8 cellular contexts compared by ENCODE assay signal in genomic region chr14:37595809-37596595, GRCh38. TPM values are rescaled to one million over a fixed set of nuclear protein-coding genes. Genes with fewer than 3 reads are reported as not detected.
DNase-seq lines count a peak whose midpoint lies in the region; ATAC-seq and TF ChIP-seq lines count a peak whose summit lies in the region.

No MANE protein-coding gene starts in this region.

- CTCF ChIA-PET in HEK293T (lab: Yijun Ruan, JAX) = interaction anchor here (0.6 kb wide), 2 partner anchors 341 to 1222 kb away, joined by 3 to 4 read pairs; no protein-coding TSS in a partner anchor

- H3K4me1 ChIP-seq in testis = peaks cover 11% of the 10 kb centered on the region

- intact Hi-C loops in natural killer cell (cut with micrococcal nuclease) (no loop called here), testis (cut with DNase I; ENCODE audit: low total_unique reads) (loop anchor here (10.0 kb wide), 1 partner anchor 341 kb away; no protein-coding TSS in a partner anchor), lower leg skin (cut with DNase I; ENCODE audit: low total_unique reads) (no loop called here)

- H3K36me3 ChIP-seq in testis (ENCODE audit: low read depth, missing control alignments) = no peaks in the 10 kb centered on the region

- peaks cover 6% of the 10 kb centered on the region for H3K4me1 Mint-ChIP-seq in T-helper 2 cell treated with Interferon-gamma antibody and Interleukin-4, amounts not matched to agents 5 μg/mL and 100 μg/mL, for 36 hours (ENCODE audit: low read depth)
- H3K4me1 Mint-ChIP-seq in natural killer cell = peaks cover 0 to 14% of the 10 kb centered on the region in 2 donors

- H3K9me3 ChIP-seq in testis = no peaks in the 10 kb centered on the region

- TF ChIP-seq CTCF in coronary artery (IDR thresholded peaks at IDR 0.05) = no peak
- no peak for TF ChIP-seq CTCF in natural killer cell (IDR thresholded peaks at IDR 0.05)
- TF ChIP-seq CTCF in testis (IDR thresholded peaks at IDR 0.05) = no peak
- no peak for TF ChIP-seq CTCF in lower leg skin (IDR thresholded peaks at IDR 0.05)

- H3K27me3 ChIP-seq in testis = peaks cover 19% of the 10 kb centered on the region

- H3K27ac ChIP-seq in coronary artery (no peak overlapping the region), testis (no peak overlapping the region)

- no peak for TF ChIP-seq POLR2A in testis (IDR thresholded peaks at IDR 0.05)
- no peak for TF ChIP-seq POLR2A in lower leg skin (IDR thresholded peaks at IDR 0.05)

- POLR2A ChIA-PET in HEK293T (lab: Yijun Ruan, JAX) = interaction anchor here (1.8 kb wide), 1 partner anchor 9 kb away, joined by 12 read pairs; no protein-coding TSS in a partner anchor

- H3K4me3 Mint-ChIP-seq in T-helper 2 cell treated with Interferon-gamma antibody and Interleukin-4, amounts not matched to agents 5 μg/mL and 100 μg/mL, for 36 hours = peak overlapping the region; percentile 59
- peak overlapping the region; percentile 53 for H3K4me3 Mint-ChIP-seq in natural killer cell

- H3K9me3 Mint-ChIP-seq in T-helper 2 cell treated with Interferon-gamma antibody and Interleukin-4, amounts not matched to agents 5 μg/mL and 100 μg/mL, for 36 hours = peaks cover 6% of the 10 kb centered on the region
- no peaks in the 10 kb centered on the region for H3K9me3 Mint-ChIP-seq in natural killer cell

- H3K36me3 Mint-ChIP-seq in T-helper 2 cell treated with Interferon-gamma antibody and Interleukin-4, amounts not matched to agents 5 μg/mL and 100 μg/mL, for 36 hours (ENCODE audit: low read depth) = peaks cover 2% of the 10 kb centered on the region
- peaks cover 16% of the 10 kb centered on the region for H3K36me3 Mint-ChIP-seq in natural killer cell

- peak overlapping the region; percentile 69 for H3K4me3 ChIP-seq in coronary artery
- H3K4me3 ChIP-seq in testis = peak overlapping the region; percentile 39 to 48
- H3K4me3 ChIP-seq in lower leg skin (ENCODE audit: low read depth, poor library complexity, severe bottlenecking) = no peak overlapping the region

- peaks cover 75% of the 10 kb centered on the region for H3K27me3 Mint-ChIP-seq in T-helper 2 cell treated with Interferon-gamma antibody and Interleukin-4, amounts not matched to agents 5 μg/mL and 100 μg/mL, for 36 hours (ENCODE audit: low read depth)
- peaks cover 57 to 64% of the 10 kb centered on the region in 2 donors for H3K27me3 Mint-ChIP-seq in natural killer cell (ENCODE audit: low read depth in 2 of 2)

- WGBS in testis, 2 donors = 7% methylated on average over 26 to 44 of the region's 44 CpGs
- WGBS in lower leg skin, 2 donors = 5% methylated on average over 44 of the region's 44 CpGs

- ATAC-seq in natural killer cell = peak in 2 of 3 donors; percentile 47 to 62

- DNase-seq in COLO668 (lab: John Stamatoyannopoulos, UW; ENCODE audit: unreplicated experiment) (peak; percentile 96), HEK293T (ENCODE audit: extremely low spot score) (peak; percentile 36), NCI-H187 (lab: John Stamatoyannopoulos, UW) (peak; percentile 91 to 98), coronary artery (ENCODE audit: low spot score) (no peak), natural killer cell (no peak), testis (no peak), lower leg skin (ENCODE audit: low spot score in 2 of 2) (no peak)
- DNase-seq in T-helper 2 cell treated with Interferon-gamma antibody and Interleukin-4, amounts not matched to agents 5 μg/mL and 100 μg/mL, for 36 hours (ENCODE audit: low spot score) = peak; percentile 61

- H3K27ac Mint-ChIP-seq in T-helper 2 cell treated with Interferon-gamma antibody and Interleukin-4, amounts not matched to agents 5 μg/mL and 100 μg/mL, for 36 hours = peak overlapping the region; percentile 45
- no peak overlapping the region for H3K27ac Mint-ChIP-seq in natural killer cell

TF ChIP-seq in HEK293T, 16 proteins besides CTCF, POLR2A, EP300 and RAD21:
- TF ChIP-seq TARDBP (IDR thresholded peaks at IDR 0.05) = no peak
- no peak for TF ChIP-seq ELF4 (IDR thresholded peaks at IDR 0.05)
- TF ChIP-seq CTBP1 (IDR thresholded peaks at IDR 0.05; ENCODE audit: borderline replicate concordance) = 0 out of 2 replicates have a peak, but pooled peaks have one; percentile 3

RNA-seq across cellular contexts. Expression of gene TTC6, which starts 0.6 kb away (rescaled TPM):
- total RNA-seq in natural killer cell (not detected), testis (10 to 100 TPM; 11.2 to 17.2 TPM), lower leg skin (1 to 10 TPM in 1 of 4 donors, under 1 TPM in 3; 0.34 to 1.8 (median 0.73) TPM)
- 12.4 TPM for polyA plus RNA-seq in testis (ENCODE audit: insufficient read depth, low read depth, low replicate concordance)

RNA-seq across cellular contexts. Expression of gene FOXA1, which starts 1.0 kb away (rescaled TPM):
- not detected for total RNA-seq in natural killer cell
- total RNA-seq in testis = 1 to 10 TPM; 2.2 to 3.0 TPM
- 0.95 TPM for polyA plus RNA-seq in testis (ENCODE audit: insufficient read depth, low read depth, low replicate concordance)
- total RNA-seq in lower leg skin = 1 to 10 TPM; 2.7 to 9.8 (median 7.5) TPM

Comparison
In these comparisons a context has a peak if more than half of its experiments do, and no peak if none do; other contexts are left out.
1. DNase-seq: peak in COLO668 (single experiment), HEK293T (single experiment), NCI-H187 (2 of 2) and T-helper 2 cell treated with Interferon-gamma antibody and Interleukin-4, amounts not matched to agents 5 μg/mL and 100 μg/mL, for 36 hours (single experiment); none in coronary artery (single experiment), natural killer cell (single experiment), testis (single experiment) and lower leg skin (0 of 2).
2. RNA of gene TTC6, which starts 0.6 kb away (total RNA-seq): 11.2 to 17.2 TPM in testis; 0.34 to 1.8 TPM in lower leg skin and not detected in natural killer cell; every median in the first group is over 4 times any median in the second.